In the genomic region with DNA sequence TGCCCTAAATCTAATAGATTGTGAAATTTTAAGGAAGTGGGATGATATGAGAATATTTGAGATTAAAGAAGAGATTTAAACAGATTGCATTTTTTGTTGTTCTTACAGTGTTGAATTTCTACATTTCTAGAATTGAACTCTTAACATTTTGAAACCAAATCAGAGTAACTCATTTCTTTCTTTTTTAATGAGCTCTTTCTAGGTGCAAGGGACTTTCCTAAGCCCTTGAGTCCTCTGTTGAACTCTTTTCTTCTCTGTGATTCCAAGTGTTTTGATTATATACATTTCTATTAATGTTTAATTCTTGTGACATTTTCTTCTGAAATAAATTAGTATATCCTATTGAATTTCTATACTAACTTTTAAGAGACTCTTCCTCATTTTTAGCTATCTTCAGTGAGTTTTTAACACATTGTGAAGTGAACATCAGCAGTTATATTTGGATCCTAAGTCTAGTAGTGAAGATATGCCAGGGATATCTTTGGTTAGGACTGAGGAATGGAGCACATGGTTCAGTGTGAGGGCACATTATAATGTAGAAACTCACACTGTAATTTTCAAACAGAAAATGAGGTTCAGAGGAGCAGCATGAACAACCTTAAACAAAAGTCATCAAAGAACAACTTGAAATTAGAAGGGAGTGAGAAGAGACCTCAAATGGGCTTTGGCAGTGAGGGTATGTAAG, we compare ENCODE assay signal across 37 cellular contexts.
"Had no signal": no experiment of that assay in that cellular context is flagged by ENCODE, and none has a peak within 500 bp of the region (broad histone marks: within the 10 kb centered on the region; RNA-seq: fewer than 3 reads in every experiment).

No MANE protein-coding gene starts in this region.

- H3K4me3 Mint-ChIP-seq: activated CD4-positive, alpha-beta T cell treated with anti-CD3 and anti-CD28 coated beads, Interleukin-2, amount 10 ng/mL, durations not matched to agents 24 days and 14 days; activated CD8-positive, alpha-beta T cell treated with anti-CD3 and anti-CD28 coated beads for 36 hours; activated naive CD8-positive, alpha-beta T cell treated with anti-CD3 and anti-CD28 coated beads for 36 hours; activated T-cell treated with anti-CD3 and anti-CD28 coated beads, Interleukin-2, amount 50 U/mL, for 72 hours; activated T-helper 17 cell treated with anti-CD3 and anti-CD28 coated beads, Interleukin-2, amount 50 U/mL, for 72 hours had no signal

- H3K27me3 ChIP-seq: brain microvascular endothelial cell, MG63, Peyer's patch had no signal

- H3K27ac Mint-ChIP-seq: activated CD4-positive, alpha-beta T cell treated with anti-CD3 and anti-CD28 coated beads, Interleukin-2, amount 10 ng/mL, durations not matched to agents 24 days and 14 days; activated CD8-positive, alpha-beta T cell treated with anti-CD3 and anti-CD28 coated beads for 36 hours; activated naive CD8-positive, alpha-beta T cell treated with anti-CD3 and anti-CD28 coated beads for 36 hours; activated T-cell treated with anti-CD3 and anti-CD28 coated beads, Interleukin-2, amount 50 U/mL, for 72 hours; activated T-helper 17 cell treated with anti-CD3 and anti-CD28 coated beads, Interleukin-2, amount 50 U/mL, for 72 hours had no signal

- H3K4me1 ChIP-seq: Peyer's patch had no signal

- DNase-seq: activated CD4-positive, alpha-beta T cell treated with anti-CD3 and anti-CD28 coated beads, Interleukin-2, amount 10 ng/mL, durations not matched to agents 24 days and 14 days; activated CD4-positive, alpha-beta T cell treated with anti-CD3 and anti-CD28 coated beads, Interleukin-2, amount 50 U/mL, for 4 hours; activated CD8-positive, alpha-beta T cell treated with anti-CD3 and anti-CD28 coated beads for 36 hours; activated effector memory CD4-positive, alpha-beta T cell treated with anti-CD3 and anti-CD28 coated beads, Interleukin-2, amount 50 U/mL, for 16 hours; activated naive CD4-positive, alpha-beta T cell; activated naive CD4-positive, alpha-beta T cell treated with anti-CD3 and anti-CD28 coated beads, Interleukin-2, amount 50 U/mL, for 16 hours; activated naive CD8-positive, alpha-beta T cell treated with anti-CD3 and anti-CD28 coated beads for 36 hours; activated T-cell treated with anti-CD3 and anti-CD28 coated beads, Interleukin-2, amount 50 U/mL, for 1 hour; activated T-cell treated with anti-CD3 and anti-CD28 coated beads, Interleukin-2, amount 50 U/mL, for 72 hours; amniotic stem cell; aorta; brain microvascular endothelial cell; central memory CD4-positive, alpha-beta T cell; Kasumi-1; KBM-7; MG63; NCI-H1048; NCI-H1105 treated with DMSO at 0.1 percent for 48 hours; NCI-H1436 treated with DMSO at 0.1 percent for 48 hours; NCI-H1694 treated with DMSO at 0.1 percent for 48 hours; NCI-H2029 treated with DMSO at 0.1 percent for 48 hours; NCI-H2107; NCI-H2171; NCI-H510A; NCI-H526; NCI-H748 treated with DMSO at 0.1 percent for 48 hours; NK-92 treated with Interleukin-12 subunit alpha and Interleukin-12 subunit beta, amount 100 ng/mL, for 24 hours; PC-3; Peyer's patch; RPMI8226; SIG-M5; T-helper 1 cell; T-helper 2 cell; T-helper 9 cell had no signal

- H3K27ac ChIP-seq: brain microvascular endothelial cell, Peyer's patch, VCaP had no signal

- H3K9me3 ChIP-seq: MG63, Peyer's patch had no signal

- H3K4me3 ChIP-seq: MG63, Peyer's patch had no signal

- H3K9me3 Mint-ChIP-seq: activated CD4-positive, alpha-beta T cell treated with anti-CD3 and anti-CD28 coated beads, Interleukin-2, amount 10 ng/mL, durations not matched to agents 24 days and 14 days; activated CD8-positive, alpha-beta T cell treated with anti-CD3 and anti-CD28 coated beads for 36 hours; activated naive CD8-positive, alpha-beta T cell treated with anti-CD3 and anti-CD28 coated beads for 36 hours; activated T-cell treated with anti-CD3 and anti-CD28 coated beads, Interleukin-2, amount 50 U/mL, for 72 hours; activated T-helper 17 cell treated with anti-CD3 and anti-CD28 coated beads, Interleukin-2, amount 50 U/mL, for 72 hours had no signal

- H3K36me3 ChIP-seq: brain microvascular endothelial cell, MG63, Peyer's patch had no signal

- H3K27me3 Mint-ChIP-seq: activated CD4-positive, alpha-beta T cell treated with anti-CD3 and anti-CD28 coated beads, Interleukin-2, amount 10 ng/mL, durations not matched to agents 24 days and 14 days; activated CD8-positive, alpha-beta T cell treated with anti-CD3 and anti-CD28 coated beads for 36 hours; activated naive CD8-positive, alpha-beta T cell treated with anti-CD3 and anti-CD28 coated beads for 36 hours; activated T-helper 17 cell treated with anti-CD3 and anti-CD28 coated beads, Interleukin-2, amount 50 U/mL, for 72 hours had no signal

- H3K4me1 Mint-ChIP-seq: activated CD4-positive, alpha-beta T cell treated with anti-CD3 and anti-CD28 coated beads, Interleukin-2, amount 10 ng/mL, durations not matched to agents 24 days and 14 days; activated T-helper 17 cell treated with anti-CD3 and anti-CD28 coated beads, Interleukin-2, amount 50 U/mL, for 72 hours had no signal

- ATAC-seq: activated CD8-positive, alpha-beta T cell treated with anti-CD3 and anti-CD28 coated beads for 36 hours; activated T-cell treated with anti-CD3 and anti-CD28 coated beads, Interleukin-2, amount 50 U/mL, for 72 hours; activated T-helper 17 cell treated with anti-CD3 and anti-CD28 coated beads, Interleukin-2, amount 50 U/mL, for 72 hours; PC-3; SK-N-SH treated with all-trans-retinoic acid at 6 μM for 48 hours had no signal
